1 cellular context compared by ENCODE assay signal in genomic region chr15:66780172-66780972, GRCh38.
TF ChIP-seq lines count a peak whose summit lies in the region.

No MANE protein-coding gene starts in this region.

TF ChIP-seq in IMR-90, 13 proteins besides CTCF, POLR2A, EP300 and RAD21 (continued from another document):
- no peak for TF ChIP-seq BHLHE40 (IDR thresholded peaks at IDR 0.05; ENCODE audit: low read depth, low read length)
- TF ChIP-seq CEBPB (IDR thresholded peaks at IDR 0.05; ENCODE audit: low read depth, low read length): no peak
- no peak for TF ChIP-seq RFX5 (IDR thresholded peaks at IDR 0.05; ENCODE audit: low read depth, low read length)
- TF ChIP-seq ELK1 (IDR thresholded peaks at IDR 0.05; ENCODE audit: borderline replicate concordance, low read depth, low read length): no peak
- TF ChIP-seq CHD1 (IDR thresholded peaks at IDR 0.05; ENCODE audit: low read depth, low read length): no peak
- peak; percentile 27; the same call in 1 of the 2 replicates for TF ChIP-seq SMC3 (IDR thresholded peaks at IDR 0.05; ENCODE audit: low read depth, low read length)
- peak; percentile 18; the same call in 1 of the 2 replicates for TF ChIP-seq NFE2L2 (IDR thresholded peaks at IDR 0.05; ENCODE audit: low read depth, low read length)
